7 cellular contexts compared by ENCODE assay signal in the genomic region with DNA sequence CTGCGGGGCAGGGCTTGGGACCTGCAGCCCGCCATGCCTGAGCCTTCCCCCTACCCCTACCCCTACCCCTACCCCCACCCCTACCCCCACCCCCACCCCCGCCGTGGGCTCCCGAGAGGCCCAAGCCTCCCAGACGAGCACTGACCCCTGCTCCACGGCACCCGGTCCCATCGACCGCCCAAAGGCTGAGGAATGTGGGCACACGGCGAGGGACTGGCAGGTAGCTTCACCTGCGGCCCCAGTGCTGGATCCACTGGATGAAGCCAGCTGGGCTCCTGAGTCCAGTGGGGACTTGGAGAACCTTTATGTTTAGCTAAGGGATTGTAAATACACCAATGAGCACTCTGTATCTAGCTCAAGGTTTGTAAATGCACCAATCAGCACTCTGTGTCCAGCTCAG. TPM values are rescaled to one million over a fixed set of nuclear protein-coding genes. Genes with fewer than 3 reads are reported as not detected.
DNase-seq lines count a peak whose midpoint lies in the region; ATAC-seq and TF ChIP-seq lines count a peak whose summit lies in the region.
"Not testable (repeated sequence)": the region's sequence is repeated elsewhere in the genome, so short reads cannot be mapped to it uniquely, and the experiment has no call there.

No MANE protein-coding gene starts in this region.

- H3K4me1 ChIP-seq in CD4-positive, CD25-positive, alpha-beta regulatory T cell (ENCODE audit: control insufficient read depth, insufficient read depth, low read length, poor library complexity, severe bottlenecking), result peaks cover 17% of the 10 kb centered on the region
- H3K4me1 ChIP-seq in CD8-positive, alpha-beta T cell (ENCODE audit: insufficient read depth, low read length), result peaks cover 13% of the 10 kb centered on the region
- H3K4me1 ChIP-seq in testis, result not testable (repeated sequence)

- not testable (repeated sequence) for ATAC-seq in CD4-positive, CD25-positive, alpha-beta regulatory T cell (ENCODE audit: low read depth in 2 of 2); CD8-positive, alpha-beta T cell; activated B cell treated with CpG ODN at 0.5 μM for 24 hours (ENCODE audit: low read depth); natural killer cell treated with Interleukin-12 subunit alpha and Interleukin-12 subunit beta and Interleukin-15 and Interleukin-18, amount 100 ng/mL, for 72 hours

- H3K36me3 Mint-ChIP-seq in CD4-positive, CD25-positive, alpha-beta regulatory T cell; activated B cell treated with CpG ODN at 0.5 μM for 24 hours (ENCODE audit: low read depth); activated naive CD8-positive, alpha-beta T cell; natural killer cell treated with Interleukin-12 subunit alpha and Interleukin-12 subunit beta and Interleukin-15 and Interleukin-18, amount 100 ng/mL, for 72 hours: not testable (repeated sequence)
- peaks cover 10% of the 10 kb centered on the region for H3K36me3 Mint-ChIP-seq in CD8-positive, alpha-beta T cell
- peaks cover 17% of the 10 kb centered on the region for H3K36me3 Mint-ChIP-seq in activated T-helper 1 cell treated with anti-CD3 and anti-CD28 coated beads, Interleukin-12 subunit alpha, Interleukin-12 subunit beta, Interleukin-2, Interleukin-4 antibody, amounts not matched to agents 30 ng/mL and 10 ng/mL and 1 ng/mL, durations not matched to agents 14 hours and 24 hours and 36 hours (ENCODE audit: low read depth)

- H3K27me3 Mint-ChIP-seq in CD4-positive, CD25-positive, alpha-beta regulatory T cell, result peaks cover 10% of the 10 kb centered on the region
- not testable (repeated sequence) for H3K27me3 Mint-ChIP-seq in CD8-positive, alpha-beta T cell (ENCODE audit: low read depth); activated B cell treated with CpG ODN at 0.5 μM for 24 hours; activated T-helper 1 cell treated with anti-CD3 and anti-CD28 coated beads, Interleukin-12 subunit alpha, Interleukin-12 subunit beta, Interleukin-2, Interleukin-4 antibody, amounts not matched to agents 30 ng/mL and 10 ng/mL and 1 ng/mL, durations not matched to agents 14 hours and 24 hours and 36 hours (ENCODE audit: insufficient read depth); activated naive CD8-positive, alpha-beta T cell; natural killer cell treated with Interleukin-12 subunit alpha and Interleukin-12 subunit beta and Interleukin-15 and Interleukin-18, amount 100 ng/mL, for 72 hours

- intact Hi-C loops in CD8-positive, alpha-beta T cell (cut with DNase I, micrococcal nuclease), result loop anchor here (5.0 to 10.0 kb wide), 6 partner anchors 50 to 987 kb away; a partner anchor contains a TSS
- intact Hi-C loops in activated B cell treated with CpG ODN at 0.5 μM for 24 hours (cut with micrococcal nuclease), result loop anchor here (10.0 kb wide), 1 partner anchor 1347 kb away; a partner anchor contains a TSS
- intact Hi-C loops in activated T-helper 1 cell treated with anti-CD3 and anti-CD28 coated beads, Interleukin-12 subunit alpha, Interleukin-12 subunit beta, Interleukin-2, Interleukin-4 antibody, amounts not matched to agents 30 ng/mL and 10 ng/mL and 1 ng/mL, durations not matched to agents 14 hours and 24 hours and 36 hours (cut with micrococcal nuclease), result loop anchor here (2.0 to 5.0 kb wide), 3 partner anchors 269 to 317 kb away; a partner anchor contains a TSS
- intact Hi-C loops in testis (cut with DNase I; ENCODE audit: low total_unique reads), result not testable (repeated sequence)

- H3K4me3 Mint-ChIP-seq in CD4-positive, CD25-positive, alpha-beta regulatory T cell, result peak overlapping the region; percentile 15 to 99 (median 96)
- peak overlapping the region; percentile 97 for H3K4me3 Mint-ChIP-seq in CD8-positive, alpha-beta T cell
- peak overlapping the region; percentile 96 for H3K4me3 Mint-ChIP-seq in activated B cell treated with CpG ODN at 0.5 μM for 24 hours
- peak overlapping the region; percentile 95 for H3K4me3 Mint-ChIP-seq in activated T-helper 1 cell treated with anti-CD3 and anti-CD28 coated beads, Interleukin-12 subunit alpha, Interleukin-12 subunit beta, Interleukin-2, Interleukin-4 antibody, amounts not matched to agents 30 ng/mL and 10 ng/mL and 1 ng/mL, durations not matched to agents 14 hours and 24 hours and 36 hours
- peak overlapping the region; percentile 96 for H3K4me3 Mint-ChIP-seq in activated naive CD8-positive, alpha-beta T cell
- peak overlapping the region; percentile 97 for H3K4me3 Mint-ChIP-seq in natural killer cell treated with Interleukin-12 subunit alpha and Interleukin-12 subunit beta and Interleukin-15 and Interleukin-18, amount 100 ng/mL, for 72 hours

- CTCF ChIA-PET in CD8-positive, alpha-beta T cell (lab: Charles Lee); activated B cell treated with CpG ODN at 0.5 μM for 24 hours (lab: Charles Lee): not testable (repeated sequence)

- POLR2A ChIA-PET in CD8-positive, alpha-beta T cell (lab: Charles Lee), result not testable (repeated sequence)
- POLR2A ChIA-PET in activated B cell treated with CpG ODN at 0.5 μM for 24 hours (lab: Charles Lee), result interaction anchor here (1.5 kb wide), 1 partner anchor 160 kb away, joined by 4 read pairs; a partner anchor contains a TSS

- H3K9me3 Mint-ChIP-seq in CD4-positive, CD25-positive, alpha-beta regulatory T cell; CD8-positive, alpha-beta T cell; activated B cell treated with CpG ODN at 0.5 μM for 24 hours; activated T-helper 1 cell treated with anti-CD3 and anti-CD28 coated beads, Interleukin-12 subunit alpha, Interleukin-12 subunit beta, Interleukin-2, Interleukin-4 antibody, amounts not matched to agents 30 ng/mL and 10 ng/mL and 1 ng/mL, durations not matched to agents 14 hours and 24 hours and 36 hours; activated naive CD8-positive, alpha-beta T cell (ENCODE audit: low read depth); natural killer cell treated with Interleukin-12 subunit alpha and Interleukin-12 subunit beta and Interleukin-15 and Interleukin-18, amount 100 ng/mL, for 72 hours: not testable (repeated sequence)

- not testable (repeated sequence) for H3K4me3 ChIP-seq in CD4-positive, CD25-positive, alpha-beta regulatory T cell (ENCODE audit: low read depth, low read length); CD8-positive, alpha-beta T cell (ENCODE audit: low read depth, low read length)
- peak overlapping the region; percentile 9 to 90 for H3K4me3 ChIP-seq in testis

- H3K27ac ChIP-seq in CD4-positive, CD25-positive, alpha-beta regulatory T cell (ENCODE audit: insufficient read depth, low read length, poor library complexity, severe bottlenecking); CD8-positive, alpha-beta T cell (ENCODE audit: low read depth, low read length); testis: not testable (repeated sequence)

- not testable (repeated sequence) for H3K27ac Mint-ChIP-seq in CD4-positive, CD25-positive, alpha-beta regulatory T cell; CD8-positive, alpha-beta T cell; activated B cell treated with CpG ODN at 0.5 μM for 24 hours; activated T-helper 1 cell treated with anti-CD3 and anti-CD28 coated beads, Interleukin-12 subunit alpha, Interleukin-12 subunit beta, Interleukin-2, Interleukin-4 antibody, amounts not matched to agents 30 ng/mL and 10 ng/mL and 1 ng/mL, durations not matched to agents 14 hours and 24 hours and 36 hours; activated naive CD8-positive, alpha-beta T cell; natural killer cell treated with Interleukin-12 subunit alpha and Interleukin-12 subunit beta and Interleukin-15 and Interleukin-18, amount 100 ng/mL, for 72 hours

- 54 to 83% methylated on average over 3 to 13 of the region's 13 CpGs for WGBS in testis, 2 donors

- not testable (repeated sequence) for DNase-seq in CD4-positive, CD25-positive, alpha-beta regulatory T cell; CD8-positive, alpha-beta T cell; activated B cell treated with CpG ODN at 0.5 μM for 24 hours; activated T-helper 1 cell treated with anti-CD3 and anti-CD28 coated beads, Interleukin-12 subunit alpha, Interleukin-12 subunit beta, Interleukin-2, Interleukin-4 antibody, amounts not matched to agents 30 ng/mL and 10 ng/mL and 1 ng/mL, durations not matched to agents 14 hours and 24 hours and 36 hours (ENCODE audit: low spot score); natural killer cell treated with Interleukin-12 subunit alpha and Interleukin-12 subunit beta and Interleukin-15 and Interleukin-18, amount 100 ng/mL, for 72 hours (ENCODE audit: low spot score); testis

- TF ChIP-seq POLR2A in testis (IDR thresholded peaks at IDR 0.05), result not testable (repeated sequence)

- TF ChIP-seq CTCF in CD8-positive, alpha-beta T cell (IDR thresholded peaks at IDR 0.05); activated B cell treated with CpG ODN at 0.5 μM for 24 hours (IDR thresholded peaks at IDR 0.05); testis (IDR thresholded peaks at IDR 0.05): not testable (repeated sequence)

- not testable (repeated sequence) for H3K9me3 ChIP-seq in CD4-positive, CD25-positive, alpha-beta regulatory T cell (ENCODE audit: control insufficient read depth in 2 of 2, low read length in 2 of 2); CD8-positive, alpha-beta T cell (ENCODE audit: low read length); testis

- not testable (repeated sequence) for H3K27me3 ChIP-seq in CD4-positive, CD25-positive, alpha-beta regulatory T cell (ENCODE audit: control insufficient read depth, insufficient read depth, low read length); CD8-positive, alpha-beta T cell (ENCODE audit: insufficient read depth, low read length); testis

- H3K4me1 Mint-ChIP-seq in CD4-positive, CD25-positive, alpha-beta regulatory T cell, result peaks cover 15 to 41% (median 27%) of the 10 kb centered on the region in 4 donors
- H3K4me1 Mint-ChIP-seq in CD8-positive, alpha-beta T cell (ENCODE audit: low read depth), result peaks cover 30% of the 10 kb centered on the region
- peaks cover 22% of the 10 kb centered on the region for H3K4me1 Mint-ChIP-seq in activated B cell treated with CpG ODN at 0.5 μM for 24 hours
- H3K4me1 Mint-ChIP-seq in activated T-helper 1 cell treated with anti-CD3 and anti-CD28 coated beads, Interleukin-12 subunit alpha, Interleukin-12 subunit beta, Interleukin-2, Interleukin-4 antibody, amounts not matched to agents 30 ng/mL and 10 ng/mL and 1 ng/mL, durations not matched to agents 14 hours and 24 hours and 36 hours (ENCODE audit: low read depth), result peaks cover 27% of the 10 kb centered on the region
- H3K4me1 Mint-ChIP-seq in activated naive CD8-positive, alpha-beta T cell (ENCODE audit: low read depth), result peaks cover 24% of the 10 kb centered on the region
- H3K4me1 Mint-ChIP-seq in natural killer cell treated with Interleukin-12 subunit alpha and Interleukin-12 subunit beta and Interleukin-15 and Interleukin-18, amount 100 ng/mL, for 72 hours (ENCODE audit: low read depth in 2 of 2), result peaks cover 10 to 16% of the 10 kb centered on the region in 2 donors

- H3K36me3 ChIP-seq in CD4-positive, CD25-positive, alpha-beta regulatory T cell (ENCODE audit: control insufficient read depth, insufficient read depth, low read length); CD8-positive, alpha-beta T cell (ENCODE audit: insufficient read depth, low read length); testis (ENCODE audit: low read depth, missing control alignments): not testable (repeated sequence)

RNA-seq across cellular contexts. Expression of a gene that starts 1.5 kb away (rescaled TPM):
- 12.5 TPM for total RNA-seq in CD4-positive, CD25-positive, alpha-beta regulatory T cell
- 10 to 100 TPM; 10.7 to 16.2 (median 12.5) TPM for polyA plus RNA-seq in CD4-positive, CD25-positive, alpha-beta regulatory T cell
- 1 to 10 TPM; 5.9 to 7.0 TPM for total RNA-seq in CD8-positive, alpha-beta T cell
- total RNA-seq in activated B cell treated with CpG ODN at 0.5 μM for 24 hours (11.7 and 15.0 TPM in 2 replicates), testis (10 to 100 TPM in 1 of 2 donors, 1 to 10 TPM in 1; 5.8 to 10.9 TPM)
- total RNA-seq in activated T-helper 1 cell treated with anti-CD3 and anti-CD28 coated beads, Interleukin-12 subunit alpha, Interleukin-12 subunit beta, Interleukin-2, Interleukin-4 antibody, amounts not matched to agents 30 ng/mL and 10 ng/mL and 1 ng/mL, durations not matched to agents 14 hours and 24 hours and 36 hours, result 10.0 and 11.8 TPM in 2 replicates
- total RNA-seq in natural killer cell treated with Interleukin-12 subunit alpha and Interleukin-12 subunit beta and Interleukin-15 and Interleukin-18, amount 100 ng/mL, for 72 hours, result 10 to 100 TPM; 12.1 to 19.0 TPM
- 4.9 TPM for polyA plus RNA-seq in testis (ENCODE audit: insufficient read depth, low read depth, low replicate concordance)

RNA-seq across cellular contexts. Expression of a gene that starts 32.8 kb away (rescaled TPM):
- 38.2 TPM for total RNA-seq in CD4-positive, CD25-positive, alpha-beta regulatory T cell
- 10 to 100 TPM; 28.0 to 38.5 (median 35.8) TPM for polyA plus RNA-seq in CD4-positive, CD25-positive, alpha-beta regulatory T cell
- total RNA-seq in CD8-positive, alpha-beta T cell, result 10 to 100 TPM; 34.2 to 45.9 TPM
- 63.8 and 69.9 TPM in 2 replicates for total RNA-seq in activated B cell treated with CpG ODN at 0.5 μM for 24 hours
- total RNA-seq in activated T-helper 1 cell treated with anti-CD3 and anti-CD28 coated beads, Interleukin-12 subunit alpha, Interleukin-12 subunit beta, Interleukin-2, Interleukin-4 antibody, amounts not matched to agents 30 ng/mL and 10 ng/mL and 1 ng/mL, durations not matched to agents 14 hours and 24 hours and 36 hours, result 94.8 and 116 TPM in 2 replicates
- total RNA-seq in natural killer cell treated with Interleukin-12 subunit alpha and Interleukin-12 subunit beta and Interleukin-15 and Interleukin-18, amount 100 ng/mL, for 72 hours, result 100 to 1,000 TPM in 1 of 2 donors, 10 to 100 TPM in 1; 72.7 to 112 TPM
- 10 to 100 TPM; 74.3 to 78.4 TPM for total RNA-seq in testis
- 75.6 TPM for polyA plus RNA-seq in testis (ENCODE audit: insufficient read depth, low read depth, low replicate concordance)

RNA-seq across cellular contexts. Expression of a gene that starts 48.5 kb away (rescaled TPM):
- 10.7 TPM for total RNA-seq in CD4-positive, CD25-positive, alpha-beta regulatory T cell
- polyA plus RNA-seq in CD4-positive, CD25-positive, alpha-beta regulatory T cell, result 10 to 100 TPM; 22.6 to 30.5 (median 26.7) TPM
- 1 to 10 TPM; 4.9 to 5.6 TPM for total RNA-seq in CD8-positive, alpha-beta T cell
- total RNA-seq in activated B cell treated with CpG ODN at 0.5 μM for 24 hours (16.8 and 19.1 TPM in 2 replicates), testis (10 to 100 TPM; 77.3 to 77.9 TPM)
- 18.5 and 19.4 TPM in 2 replicates for total RNA-seq in activated T-helper 1 cell treated with anti-CD3 and anti-CD28 coated beads, Interleukin-12 subunit alpha, Interleukin-12 subunit beta, Interleukin-2, Interleukin-4 antibody, amounts not matched to agents 30 ng/mL and 10 ng/mL and 1 ng/mL, durations not matched to agents 14 hours and 24 hours and 36 hours
- 10 to 100 TPM; 16.9 to 19.1 TPM for total RNA-seq in natural killer cell treated with Interleukin-12 subunit alpha and Interleukin-12 subunit beta and Interleukin-15 and Interleukin-18, amount 100 ng/mL, for 72 hours
- polyA plus RNA-seq in testis (ENCODE audit: insufficient read depth, low read depth, low replicate concordance), result 104 TPM
